ENCODE assay signal across 28 cellular contexts in genomic region chr4:121448231-121448630, GRCh38.
DNase-seq lines count a peak whose midpoint lies in the region; ATAC-seq and TF ChIP-seq lines count a peak whose summit lies in the region.
"Had no signal": no experiment of that assay in that cellular context is flagged by ENCODE, and none has a peak within 500 bp of the region (broad histone marks: within the 10 kb centered on the region; RNA-seq: fewer than 3 reads in every experiment).

No MANE protein-coding gene starts in this region.

- peaks cover 5% of the 10 kb centered on the region for H3K9me3 Mint-ChIP-seq in neural progenitor cell
- H3K9me3 Mint-ChIP-seq: activated naive CD4-positive, alpha-beta T cell treated with anti-CD3 and anti-CD28 coated beads, Interleukin-2, amount 50 U/mL, for 24 hours; activated T-helper 2 cell treated with anti-CD3 and anti-CD28 coated beads, Interferon-gamma antibody, Interleukin-2, Interleukin-4, amounts not matched to agents 10 μg/mL and 5 μg/mL and 100 μg/mL, durations not matched to agents 14 hours and 24 hours and 36 hours; CD8-positive, alpha-beta T cell had no signal

- H3K9ac ChIP-seq in colonic mucosa (ENCODE audit: low read depth in 2 of 2, low read length in 2 of 2) (no peak overlapping the region), neural progenitor cell (no peak overlapping the region)

- H3K27me3 ChIP-seq in colonic mucosa (no peaks in the 10 kb centered on the region), neural progenitor cell (no peaks in the 10 kb centered on the region), aorta (ENCODE audit: control insufficient read depth in 1 of 2, insufficient read depth in 2 of 2, low read length in 1 of 2) (no peaks in the 10 kb centered on the region)
- H3K27me3 ChIP-seq: BE2C, SJSA1 had no signal

- H3K36me3 ChIP-seq in colonic mucosa (no peaks in the 10 kb centered on the region), mucosa of descending colon (ENCODE audit: low read depth) (no peaks in the 10 kb centered on the region), neural progenitor cell (no peaks in the 10 kb centered on the region), aorta (ENCODE audit: control insufficient read depth in 1 of 2, insufficient read depth in 2 of 2, low read length in 1 of 2) (no peaks in the 10 kb centered on the region)
- H3K36me3 ChIP-seq: BE2C, SJSA1, WERI-Rb-1 had no signal

- no peaks in the 10 kb centered on the region for H3K9me3 ChIP-seq in colonic mucosa
- no peaks in the 10 kb centered on the region for H3K9me3 ChIP-seq in mucosa of descending colon
- no peaks in the 10 kb centered on the region for H3K9me3 ChIP-seq in neural progenitor cell (ENCODE audit: low read depth)
- peaks cover 2% of the 10 kb centered on the region for H3K9me3 ChIP-seq in aorta (ENCODE audit: control insufficient read depth, low read length)
- H3K9me3 ChIP-seq: BE2C, SJSA1 had no signal

- H3K27me3 Mint-ChIP-seq in neural progenitor cell (ENCODE audit: insufficient read depth, low read depth), result peaks cover 2% of the 10 kb centered on the region

- no peak overlapping the region for H3K4me2 ChIP-seq in neural progenitor cell

- WGBS in aorta, 2 donors, result 85 to 91% methylated on average over 2 of the region's 2 CpGs

- no peaks in the 10 kb centered on the region for H3K36me3 Mint-ChIP-seq in neural progenitor cell
- H3K36me3 Mint-ChIP-seq: activated naive CD4-positive, alpha-beta T cell treated with anti-CD3 and anti-CD28 coated beads, Interleukin-2, amount 50 U/mL, for 24 hours; CD8-positive, alpha-beta T cell; naive thymus-derived CD8-positive, alpha-beta T cell had no signal

- DNase-seq in COLO829 (ENCODE audit: low spot score), result peak; percentile 38
- peak; percentile 94 for DNase-seq in LoVo (ENCODE audit: low spot score)
- peak; percentile 85 for DNase-seq in colonic mucosa
- peak in 2 of 3 donors; percentile 53 to 90 for DNase-seq in mucosa of descending colon
- no peak for DNase-seq in neural progenitor cell (ENCODE audit: low spot score)
- DNase-seq in aorta, result no peak
- DNase-seq in H4 (ENCODE audit: low spot score), result no peak
- DNase-seq: activated CD4-positive, alpha-beta T cell treated with anti-CD3 and anti-CD28 coated beads for 4 hours; amniotic stem cell; BE2C; CD8-positive, alpha-beta T cell; DMS153; midbrain; naive thymus-derived CD8-positive, alpha-beta T cell; NCI-H1105 treated with DMSO at 0.1 percent for 48 hours; NCI-H2029; NCI-H226; NCI-H526 treated with DMSO at 0.1 percent for 48 hours; occipital lobe; stimulated activated CD4-positive, alpha-beta T cell treated with anti-CD3 and anti-CD28 coated beads, Interleukin-15, amount 100 ng/mL, for 24 hours; stimulated activated CD4-positive, alpha-beta T cell treated with anti-CD3 and anti-CD28 coated beads, Interleukin-4, amount 100 ng/mL, for 4 hours; T1000; trophoblast cell; WERI-Rb-1 had no signal

- H3K27ac ChIP-seq in colonic mucosa (no peak overlapping the region), neural progenitor cell (no peak overlapping the region), aorta (ENCODE audit: low read depth in 1 of 2, low read length in 2 of 2) (no peak overlapping the region)
- H3K27ac ChIP-seq: SJSA1, WERI-Rb-1 had no signal

- H3K79me2 ChIP-seq in neural progenitor cell (ENCODE audit: low read depth), result no peaks in the 10 kb centered on the region

- no peaks in the 10 kb centered on the region for H3F3A ChIP-seq in neural progenitor cell (ENCODE audit: low read depth)

- no peak for TF ChIP-seq CTCF in colonic mucosa (IDR thresholded peaks at IDR 0.05)
- no peak for TF ChIP-seq CTCF in mucosa of descending colon (IDR thresholded peaks at IDR 0.05)
- TF ChIP-seq CTCF in neural progenitor cell (IDR thresholded peaks at IDR 0.05), result no peak

- no peaks in the 10 kb centered on the region for H3K4me1 Mint-ChIP-seq in neural progenitor cell
- H3K4me1 Mint-ChIP-seq: activated naive CD4-positive, alpha-beta T cell treated with anti-CD3 and anti-CD28 coated beads, Interleukin-2, amount 50 U/mL, for 24 hours; naive thymus-derived CD8-positive, alpha-beta T cell had no signal

- H3K4me1 ChIP-seq in colonic mucosa, result no peaks in the 10 kb centered on the region
- H3K4me1 ChIP-seq in mucosa of descending colon (ENCODE audit: low read depth), result no peaks in the 10 kb centered on the region
- no peaks in the 10 kb centered on the region for H3K4me1 ChIP-seq in neural progenitor cell
- no peaks in the 10 kb centered on the region for H3K4me1 ChIP-seq in aorta (ENCODE audit: control insufficient read depth in 1 of 2, insufficient read depth in 2 of 2, low read length in 2 of 2)
- H3K4me1 ChIP-seq: BE2C, SJSA1 had no signal

- H4K20me1 ChIP-seq in neural progenitor cell (ENCODE audit: low read depth), result no peaks in the 10 kb centered on the region

- H2AFZ ChIP-seq in neural progenitor cell (replicated peaks), result no peak overlapping the region

- peak; percentile 100 for ATAC-seq in mucosa of descending colon
- ATAC-seq in aorta (ENCODE audit: low FRiP score), result no peak
- ATAC-seq in GM18511 (IDR thresholded peaks at IDR 0.05; ENCODE audit: unreplicated experiment), result no peak
- ATAC-seq: CD8-positive, alpha-beta T cell; naive thymus-derived CD8-positive, alpha-beta T cell had no signal

- H3K4me3 Mint-ChIP-seq in neural progenitor cell, result no peak overlapping the region
- H3K4me3 Mint-ChIP-seq: activated naive CD4-positive, alpha-beta T cell treated with anti-CD3 and anti-CD28 coated beads, Interleukin-2, amount 50 U/mL, for 24 hours; CD8-positive, alpha-beta T cell; naive thymus-derived CD8-positive, alpha-beta T cell had no signal

- H3K27ac Mint-ChIP-seq in neural progenitor cell, result no peak overlapping the region
- H3K27ac Mint-ChIP-seq: activated naive CD4-positive, alpha-beta T cell treated with anti-CD3 and anti-CD28 coated beads, Interleukin-2, amount 50 U/mL, for 24 hours; activated T-helper 2 cell treated with anti-CD3 and anti-CD28 coated beads, Interferon-gamma antibody, Interleukin-2, Interleukin-4, amounts not matched to agents 10 μg/mL and 5 μg/mL and 100 μg/mL, durations not matched to agents 14 hours and 24 hours and 36 hours; CD8-positive, alpha-beta T cell; naive thymus-derived CD8-positive, alpha-beta T cell had no signal

- H3K4me3 ChIP-seq in colonic mucosa (no peak overlapping the region), mucosa of descending colon (no peak overlapping the region), neural progenitor cell (no peak overlapping the region), aorta (ENCODE audit: low read length in 2 of 2) (no peak overlapping the region)
- H3K4me3 ChIP-seq: SJSA1 had no signal

- intact Hi-C loops in colonic mucosa (cut with DNase I) (no loop called here), mucosa of descending colon (cut with DNase I, micrococcal nuclease) (no loop called here), aorta (cut with DNase I) (no loop called here)

Comparison
In these comparisons a context has a peak if more than half of its experiments do, and no peak if none do; other contexts are left out.
1. DNase-seq: peak in COLO829 (single experiment), LoVo (single experiment), colonic mucosa (single experiment) and mucosa of descending colon (2 of 3); none in neural progenitor cell (single experiment), aorta (0 of 2) and H4 (single experiment).